In the genomic region with DNA sequence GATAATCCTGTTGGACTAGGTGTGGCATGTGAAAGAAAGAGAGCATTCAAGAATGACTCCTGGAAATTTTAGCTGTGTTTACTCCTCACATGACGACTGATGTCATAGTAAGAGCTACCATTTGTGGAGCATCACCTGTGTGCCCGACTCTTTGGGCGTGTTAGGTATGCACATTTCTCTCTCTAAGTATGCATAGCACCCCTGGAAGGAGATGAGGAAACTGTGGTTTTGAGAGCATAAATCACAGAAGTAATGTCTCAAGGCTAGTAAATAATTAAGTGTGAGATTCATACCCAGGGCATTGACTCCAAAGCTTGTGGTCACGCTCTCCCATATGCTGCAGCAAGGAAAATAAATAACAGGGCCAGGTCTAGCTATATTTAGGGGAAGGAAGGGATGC, we compare ENCODE assay signal across 27 cellular contexts.
"Had no signal": no experiment of that assay in that cellular context is flagged by ENCODE, and none has a peak within 500 bp of the region (broad histone marks: within the 10 kb centered on the region; RNA-seq: fewer than 3 reads in every experiment).

No MANE protein-coding gene starts in this region.

- H3K4me1 ChIP-seq: lower lobe of right lung, right atrium auricular region, right lobe of liver, upper lobe of left lung, vagina had no signal

- H3K27me3 Mint-ChIP-seq: stimulated activated memory B cell treated with anti-CD40 and anti-IgM and Interleukin-4, amounts not matched to agents 10 μg/mL and 1 μg/mL and 100 μg/mL, for 72 hours; stimulated activated naive CD8-positive, alpha-beta T cell treated with anti-CD3 and anti-CD28 coated beads, Interleukin-15, amount 100 ng/mL, for 72 hours had no signal

- DNase-seq: hypothalamus; immature natural killer cell; kidney; left cardiac atrium; lower lobe of right lung; mammary epithelial cell; mesendoderm; naive thymus-derived CD4-positive, alpha-beta T cell; ovary; right lobe of liver; stimulated activated CD4-positive, alpha-beta T cell treated with anti-CD3 and anti-CD28 coated beads, Interleukin-1b, Interleukin-23, amount 100 ng/mL, for 48 hours; stimulated activated CD4-positive, alpha-beta T cell treated with anti-CD3 and anti-CD28 coated beads, Interleukin-2, amount 100 ng/mL, for 48 hours; stimulated activated CD4-positive, alpha-beta T cell treated with anti-CD3 and anti-CD28 coated beads, Interleukin-4, amount 100 ng/mL, for 4 hours; stimulated activated CD8-positive, alpha-beta memory T cell treated with anti-CD3 and anti-CD28 coated beads, Interleukin-4, amount 100 ng/mL, for 48 hours; stimulated activated naive CD4-positive, alpha-beta T cell treated with Interleukin-2 at 50 U/mL for 16 hours; stimulated activated naive CD8-positive, alpha-beta T cell treated with anti-CD3 and anti-CD28 coated beads, Interleukin-15, amount 100 ng/mL, for 72 hours; substantia nigra; upper lobe of left lung had no signal

- H3K4me3 Mint-ChIP-seq: immature natural killer cell; mesothelial cell of epicardium; naive thymus-derived CD4-positive, alpha-beta T cell; natural killer cell treated with Interleukin-12 subunit alpha and Interleukin-12 subunit beta and Interleukin-15 and Interleukin-18, amount 100 ng/mL, for 72 hours; stimulated activated memory B cell treated with anti-CD40 and anti-IgM and Interleukin-4, amounts not matched to agents 10 μg/mL and 1 μg/mL and 100 μg/mL, for 72 hours; stimulated activated naive CD8-positive, alpha-beta T cell treated with anti-CD3 and anti-CD28 coated beads, Interleukin-15, amount 100 ng/mL, for 72 hours had no signal

- ATAC-seq: left cardiac atrium; left lobe of liver; lower lobe of right lung; naive thymus-derived CD4-positive, alpha-beta T cell; natural killer cell treated with Interleukin-12 subunit alpha and Interleukin-12 subunit beta and Interleukin-15 and Interleukin-18, amount 100 ng/mL, for 72 hours; right lobe of liver; stimulated activated memory B cell treated with anti-CD40 and anti-IgM and Interleukin-4, amounts not matched to agents 10 μg/mL and 1 μg/mL and 100 μg/mL, for 72 hours; stimulated activated naive CD8-positive, alpha-beta T cell treated with anti-CD3 and anti-CD28 coated beads, Interleukin-15, amount 100 ng/mL, for 72 hours had no signal

- H3K36me3 ChIP-seq: lower lobe of right lung, ovary, right atrium auricular region, right lobe of liver, tibial nerve, upper lobe of left lung, vagina had no signal

- H3K4me3 ChIP-seq: lower lobe of right lung, ovary, right atrium auricular region, right lobe of liver, smooth muscle cell, tibial nerve, upper lobe of left lung, vagina had no signal

- H3K9me3 ChIP-seq: lower lobe of right lung, ovary, right atrium auricular region, right lobe of liver, tibial nerve, upper lobe of left lung, vagina had no signal

- H3K4me1 Mint-ChIP-seq: immature natural killer cell; mesothelial cell of epicardium; naive thymus-derived CD4-positive, alpha-beta T cell; stimulated activated memory B cell treated with anti-CD40 and anti-IgM and Interleukin-4, amounts not matched to agents 10 μg/mL and 1 μg/mL and 100 μg/mL, for 72 hours; stimulated activated naive CD8-positive, alpha-beta T cell treated with anti-CD3 and anti-CD28 coated beads, Interleukin-15, amount 100 ng/mL, for 72 hours had no signal

- H3K27me3 ChIP-seq: ovary, right atrium auricular region, right lobe of liver, tibial nerve, upper lobe of left lung, vagina had no signal

- H3K27ac Mint-ChIP-seq: mesothelial cell of epicardium; naive thymus-derived CD4-positive, alpha-beta T cell; natural killer cell treated with Interleukin-12 subunit alpha and Interleukin-12 subunit beta and Interleukin-15 and Interleukin-18, amount 100 ng/mL, for 72 hours; progenitor cell of endocrine pancreas; stimulated activated memory B cell treated with anti-CD40 and anti-IgM and Interleukin-4, amounts not matched to agents 10 μg/mL and 1 μg/mL and 100 μg/mL, for 72 hours; stimulated activated naive CD8-positive, alpha-beta T cell treated with anti-CD3 and anti-CD28 coated beads, Interleukin-15, amount 100 ng/mL, for 72 hours had no signal

- H3K9me3 Mint-ChIP-seq: immature natural killer cell; mesothelial cell of epicardium; natural killer cell treated with Interleukin-12 subunit alpha and Interleukin-12 subunit beta and Interleukin-15 and Interleukin-18, amount 100 ng/mL, for 72 hours; stimulated activated memory B cell treated with anti-CD40 and anti-IgM and Interleukin-4, amounts not matched to agents 10 μg/mL and 1 μg/mL and 100 μg/mL, for 72 hours had no signal

- H3K36me3 Mint-ChIP-seq: immature natural killer cell; mesothelial cell of epicardium; naive thymus-derived CD4-positive, alpha-beta T cell; natural killer cell treated with Interleukin-12 subunit alpha and Interleukin-12 subunit beta and Interleukin-15 and Interleukin-18, amount 100 ng/mL, for 72 hours; stimulated activated memory B cell treated with anti-CD40 and anti-IgM and Interleukin-4, amounts not matched to agents 10 μg/mL and 1 μg/mL and 100 μg/mL, for 72 hours had no signal

- H3K4me2 ChIP-seq: smooth muscle cell had no signal

- H3K27ac ChIP-seq: lower lobe of right lung, ovary, right atrium auricular region, right lobe of liver, tibial nerve, upper lobe of left lung, vagina had no signal
